ENCODE assay signal across 8 cellular contexts in genomic region chr7:39948375-39948774, GRCh38. TPM values are rescaled to one million over a fixed set of nuclear protein-coding genes. Genes with fewer than 3 reads are reported as not detected.
DNase-seq lines count a peak whose midpoint lies in the region; ATAC-seq and TF ChIP-seq lines count a peak whose summit lies in the region.

No MANE protein-coding gene starts in this region.

- peaks cover 2% of the 10 kb centered on the region; the same call in 2 of the 3 replicates for H3K9me3 Mint-ChIP-seq in GM23338

- H3K4me1 Mint-ChIP-seq in GM23338: peaks cover 9% of the 10 kb centered on the region

- no peaks in the 10 kb centered on the region for H3K36me3 ChIP-seq in GM23338 (ENCODE audit: insufficient read depth)
- H3K36me3 ChIP-seq in SK-N-MC (ENCODE audit: insufficient read depth, low read length): no peaks in the 10 kb centered on the region
- no peaks in the 10 kb centered on the region for H3K36me3 ChIP-seq in endocrine pancreas (ENCODE audit: control insufficient read depth, insufficient read depth, low read length)
- H3K36me3 ChIP-seq in neutrophil: no peaks in the 10 kb centered on the region

- H3K27ac ChIP-seq in GM23338 (ENCODE audit: low read depth) (peak overlapping the region; percentile 97), SK-N-MC (peak overlapping the region; percentile 98), neutrophil (peak overlapping the region; percentile 99)

- H3K4me3 ChIP-seq in GM23338 (peak overlapping the region; percentile 80), SK-N-MC (peak overlapping the region; percentile 98), endocrine pancreas (ENCODE audit: control insufficient read depth, insufficient read depth, low read length) (peak overlapping the region; percentile 91), neutrophil (ENCODE audit: low read depth in 1 of 2, low read length in 1 of 2) (peak overlapping the region; percentile 86 to 95)

- peaks cover 19% of the 10 kb centered on the region for H3K79me2 ChIP-seq in GM23338 (replicated peaks; ENCODE audit: insufficient read depth)

- H2AFZ ChIP-seq in GM23338: no peak overlapping the region

- no peaks in the 10 kb centered on the region; the same call in 1 of the 2 replicates for H3F3A ChIP-seq in GM23338 (replicated peaks; ENCODE audit: low read depth)

- DNase-seq in GM23338 (ENCODE audit: low spot score) (no peak), SK-N-MC (ENCODE audit: low read depth, low spot score) (no peak), GDM1 (lab: John Stamatoyannopoulos, UW) (no peak), DMS79 treated with DMSO at 0.1 percent for 48 hours (lab: John Stamatoyannopoulos, UW) (no peak), NCI-H2081 (lab: John Stamatoyannopoulos, UW) (no peak)

- H3K9ac ChIP-seq in SK-N-MC (ENCODE audit: insufficient read length): peak overlapping the region; percentile 97
- peak overlapping the region; percentile 47 for H3K9ac ChIP-seq in endocrine pancreas (ENCODE audit: control insufficient read depth, insufficient read depth, low read length)

- H3K27me3 Mint-ChIP-seq in GM23338 (ENCODE audit: insufficient read depth, low read depth, poor library complexity): peaks cover 9% of the 10 kb centered on the region

- H3K27me3 ChIP-seq in GM23338 (ENCODE audit: insufficient read depth) (no peaks in the 10 kb centered on the region), endocrine pancreas (ENCODE audit: control insufficient read depth, insufficient read depth, low read length) (no peaks in the 10 kb centered on the region), neutrophil (no peaks in the 10 kb centered on the region)

- peaks cover 9% of the 10 kb centered on the region; the same call in 1 of the 2 replicates for H3K4me1 ChIP-seq in GM23338 (ENCODE audit: insufficient read depth)
- H3K4me1 ChIP-seq in endocrine pancreas (ENCODE audit: control insufficient read depth, insufficient read depth, low read length): peaks cover 12% of the 10 kb centered on the region
- H3K4me1 ChIP-seq in neutrophil (ENCODE audit: control insufficient read depth in 1 of 2, insufficient read depth in 1 of 2, low read depth in 1 of 2, low read length in 1 of 2): peaks cover 24 to 28% of the 10 kb centered on the region in 2 experiments

- TF ChIP-seq CTCF in GM23338 (conservative IDR thresholded peaks at IDR 0.05; ENCODE audit: low read depth in 2 of 2) (no peak), neutrophil (IDR thresholded peaks at IDR 0.05) (no peak)

- H3K36me3 Mint-ChIP-seq in GM23338 (ENCODE audit: low read depth): peaks cover 8% of the 10 kb centered on the region; the same call in 2 of the 3 replicates

- H3K9me3 ChIP-seq in SK-N-MC (ENCODE audit: low read depth, low read length) (no peaks in the 10 kb centered on the region), endocrine pancreas (ENCODE audit: control insufficient read depth, low read length) (no peaks in the 10 kb centered on the region), neutrophil (no peaks in the 10 kb centered on the region)

- no peaks in the 10 kb centered on the region for H3K9me2 ChIP-seq in GM23338 (ENCODE audit: insufficient read depth)

- H3K27ac Mint-ChIP-seq in GM23338: peak overlapping the region; percentile 100

- no peak for ATAC-seq in GM23338
- ATAC-seq in GM18858 (IDR thresholded peaks at IDR 0.05; ENCODE audit: unreplicated experiment): no peak

- H4K20me1 ChIP-seq in GM23338 (replicated peaks; ENCODE audit: insufficient read depth): peaks cover 17% of the 10 kb centered on the region

- peak overlapping the region; percentile 99 for H3K4me3 Mint-ChIP-seq in GM23338

- H3K4me2 ChIP-seq in GM23338: peak overlapping the region; percentile 82

TF ChIP-seq in GM23338, 12 proteins besides CTCF, POLR2A, EP300 and RAD21 (continues in another document):
- TF ChIP-seq, protein P1, sequence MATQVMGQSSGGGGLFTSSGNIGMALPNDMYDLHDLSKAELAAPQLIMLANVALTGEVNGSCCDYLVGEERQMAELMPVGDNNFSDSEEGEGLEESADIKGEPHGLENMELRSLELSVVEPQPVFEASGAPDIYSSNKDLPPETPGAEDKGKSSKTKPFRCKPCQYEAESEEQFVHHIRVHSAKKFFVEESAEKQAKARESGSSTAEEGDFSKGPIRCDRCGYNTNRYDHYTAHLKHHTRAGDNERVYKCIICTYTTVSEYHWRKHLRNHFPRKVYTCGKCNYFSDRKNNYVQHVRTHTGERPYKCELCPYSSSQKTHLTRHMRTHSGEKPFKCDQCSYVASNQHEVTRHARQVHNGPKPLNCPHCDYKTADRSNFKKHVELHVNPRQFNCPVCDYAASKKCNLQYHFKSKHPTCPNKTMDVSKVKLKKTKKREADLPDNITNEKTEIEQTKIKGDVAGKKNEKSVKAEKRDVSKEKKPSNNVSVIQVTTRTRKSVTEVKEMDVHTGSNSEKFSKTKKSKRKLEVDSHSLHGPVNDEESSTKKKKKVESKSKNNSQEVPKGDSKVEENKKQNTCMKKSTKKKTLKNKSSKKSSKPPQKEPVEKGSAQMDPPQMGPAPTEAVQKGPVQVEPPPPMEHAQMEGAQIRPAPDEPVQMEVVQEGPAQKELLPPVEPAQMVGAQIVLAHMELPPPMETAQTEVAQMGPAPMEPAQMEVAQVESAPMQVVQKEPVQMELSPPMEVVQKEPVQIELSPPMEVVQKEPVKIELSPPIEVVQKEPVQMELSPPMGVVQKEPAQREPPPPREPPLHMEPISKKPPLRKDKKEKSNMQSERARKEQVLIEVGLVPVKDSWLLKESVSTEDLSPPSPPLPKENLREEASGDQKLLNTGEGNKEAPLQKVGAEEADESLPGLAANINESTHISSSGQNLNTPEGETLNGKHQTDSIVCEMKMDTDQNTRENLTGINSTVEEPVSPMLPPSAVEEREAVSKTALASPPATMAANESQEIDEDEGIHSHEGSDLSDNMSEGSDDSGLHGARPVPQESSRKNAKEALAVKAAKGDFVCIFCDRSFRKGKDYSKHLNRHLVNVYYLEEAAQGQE (IDR thresholded peaks at IDR 0.05; ENCODE audit: unreplicated experiment): no peak
- TF ChIP-seq JUNB (IDR thresholded peaks at IDR 0.05; ENCODE audit: unreplicated experiment): no peak
- TF ChIP-seq, protein P2, sequence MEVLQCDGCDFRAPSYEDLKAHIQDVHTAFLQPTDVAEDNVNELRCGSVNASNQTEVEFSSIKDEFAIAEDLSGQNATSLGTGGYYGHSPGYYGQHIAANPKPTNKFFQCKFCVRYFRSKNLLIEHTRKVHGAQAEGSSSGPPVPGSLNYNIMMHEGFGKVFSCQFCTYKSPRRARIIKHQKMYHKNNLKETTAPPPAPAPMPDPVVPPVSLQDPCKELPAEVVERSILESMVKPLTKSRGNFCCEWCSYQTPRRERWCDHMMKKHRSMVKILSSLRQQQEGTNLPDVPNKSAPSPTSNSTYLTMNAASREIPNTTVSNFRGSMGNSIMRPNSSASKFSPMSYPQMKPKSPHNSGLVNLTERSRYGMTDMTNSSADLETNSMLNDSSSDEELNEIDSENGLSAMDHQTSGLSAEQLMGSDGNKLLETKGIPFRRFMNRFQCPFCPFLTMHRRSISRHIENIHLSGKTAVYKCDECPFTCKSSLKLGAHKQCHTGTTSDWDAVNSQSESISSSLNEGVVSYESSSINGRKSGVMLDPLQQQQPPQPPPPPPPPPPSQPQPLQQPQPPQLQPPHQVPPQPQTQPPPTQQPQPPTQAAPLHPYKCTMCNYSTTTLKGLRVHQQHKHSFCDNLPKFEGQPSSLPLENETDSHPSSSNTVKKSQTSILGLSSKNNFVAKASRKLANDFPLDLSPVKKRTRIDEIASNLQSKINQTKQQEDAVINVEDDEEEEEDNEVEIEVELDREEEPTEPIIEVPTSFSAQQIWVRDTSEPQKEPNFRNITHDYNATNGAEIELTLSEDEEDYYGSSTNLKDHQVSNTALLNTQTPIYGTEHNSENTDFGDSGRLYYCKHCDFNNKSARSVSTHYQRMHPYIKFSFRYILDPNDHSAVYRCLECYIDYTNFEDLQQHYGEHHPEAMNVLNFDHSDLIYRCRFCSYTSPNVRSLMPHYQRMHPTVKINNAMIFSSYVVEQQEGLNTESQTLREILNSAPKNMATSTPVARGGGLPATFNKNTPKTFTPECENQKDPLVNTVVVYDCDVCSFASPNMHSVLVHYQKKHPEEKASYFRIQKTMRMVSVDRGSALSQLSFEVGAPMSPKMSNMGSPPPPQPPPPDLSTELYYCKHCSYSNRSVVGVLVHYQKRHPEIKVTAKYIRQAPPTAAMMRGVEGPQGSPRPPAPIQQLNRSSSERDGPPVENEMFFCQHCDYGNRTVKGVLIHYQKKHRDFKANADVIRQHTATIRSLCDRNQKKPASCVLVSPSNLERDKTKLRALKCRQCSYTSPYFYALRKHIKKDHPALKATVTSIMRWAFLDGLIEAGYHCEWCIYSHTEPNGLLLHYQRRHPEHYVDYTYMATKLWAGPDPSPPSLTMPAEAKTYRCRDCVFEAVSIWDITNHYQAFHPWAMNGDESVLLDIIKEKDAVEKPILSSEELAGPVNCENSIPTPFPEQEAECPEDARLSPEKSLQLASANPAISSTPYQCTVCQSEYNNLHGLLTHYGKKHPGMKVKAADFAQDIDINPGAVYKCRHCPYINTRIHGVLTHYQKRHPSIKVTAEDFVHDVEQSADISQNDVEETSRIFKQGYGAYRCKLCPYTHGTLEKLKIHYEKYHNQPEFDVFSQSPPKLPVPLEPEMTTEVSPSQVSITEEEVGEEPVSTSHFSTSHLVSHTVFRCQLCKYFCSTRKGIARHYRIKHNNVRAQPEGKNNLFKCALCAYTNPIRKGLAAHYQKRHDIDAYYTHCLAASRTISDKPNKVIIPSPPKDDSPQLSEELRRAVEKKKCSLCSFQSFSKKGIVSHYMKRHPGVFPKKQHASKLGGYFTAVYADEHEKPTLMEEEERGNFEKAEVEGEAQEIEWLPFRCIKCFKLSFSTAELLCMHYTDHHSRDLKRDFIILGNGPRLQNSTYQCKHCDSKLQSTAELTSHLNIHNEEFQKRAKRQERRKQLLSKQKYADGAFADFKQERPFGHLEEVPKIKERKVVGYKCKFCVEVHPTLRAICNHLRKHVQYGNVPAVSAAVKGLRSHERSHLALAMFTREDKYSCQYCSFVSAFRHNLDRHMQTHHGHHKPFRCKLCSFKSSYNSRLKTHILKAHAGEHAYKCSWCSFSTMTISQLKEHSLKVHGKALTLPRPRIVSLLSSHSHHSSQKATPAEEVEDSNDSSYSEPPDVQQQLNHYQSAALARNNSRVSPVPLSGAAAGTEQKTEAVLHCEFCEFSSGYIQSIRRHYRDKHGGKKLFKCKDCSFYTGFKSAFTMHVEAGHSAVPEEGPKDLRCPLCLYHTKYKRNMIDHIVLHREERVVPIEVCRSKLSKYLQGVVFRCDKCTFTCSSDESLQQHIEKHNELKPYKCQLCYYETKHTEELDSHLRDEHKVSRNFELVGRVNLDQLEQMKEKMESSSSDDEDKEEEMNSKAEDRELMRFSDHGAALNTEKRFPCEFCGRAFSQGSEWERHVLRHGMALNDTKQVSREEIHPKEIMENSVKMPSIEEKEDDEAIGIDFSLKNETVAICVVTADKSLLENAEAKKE (CRISPR knock-in tag; IDR thresholded peaks at IDR 0.05): no peak
- no peak for TF ChIP-seq POLR2AphosphoS5 (IDR thresholded peaks at IDR 0.05; ENCODE audit: low read depth)

RNA-seq across cellular contexts. Expression of gene CDK13, which starts 1.7 kb away (rescaled TPM):
- total RNA-seq in GM23338 (2014; rRNA removed; shearing (Covaris generic)): 80.2 and 88.4 TPM in 2 replicates
- polyA plus RNA-seq in GM23338 (2016; fragmentation: Nextera tagmentation; extraction: Ambion mirVana): 38.1 and 39.4 TPM in 2 replicates
